Comparison of ENCODE assay signal across 19 cellular contexts in the genomic region with DNA sequence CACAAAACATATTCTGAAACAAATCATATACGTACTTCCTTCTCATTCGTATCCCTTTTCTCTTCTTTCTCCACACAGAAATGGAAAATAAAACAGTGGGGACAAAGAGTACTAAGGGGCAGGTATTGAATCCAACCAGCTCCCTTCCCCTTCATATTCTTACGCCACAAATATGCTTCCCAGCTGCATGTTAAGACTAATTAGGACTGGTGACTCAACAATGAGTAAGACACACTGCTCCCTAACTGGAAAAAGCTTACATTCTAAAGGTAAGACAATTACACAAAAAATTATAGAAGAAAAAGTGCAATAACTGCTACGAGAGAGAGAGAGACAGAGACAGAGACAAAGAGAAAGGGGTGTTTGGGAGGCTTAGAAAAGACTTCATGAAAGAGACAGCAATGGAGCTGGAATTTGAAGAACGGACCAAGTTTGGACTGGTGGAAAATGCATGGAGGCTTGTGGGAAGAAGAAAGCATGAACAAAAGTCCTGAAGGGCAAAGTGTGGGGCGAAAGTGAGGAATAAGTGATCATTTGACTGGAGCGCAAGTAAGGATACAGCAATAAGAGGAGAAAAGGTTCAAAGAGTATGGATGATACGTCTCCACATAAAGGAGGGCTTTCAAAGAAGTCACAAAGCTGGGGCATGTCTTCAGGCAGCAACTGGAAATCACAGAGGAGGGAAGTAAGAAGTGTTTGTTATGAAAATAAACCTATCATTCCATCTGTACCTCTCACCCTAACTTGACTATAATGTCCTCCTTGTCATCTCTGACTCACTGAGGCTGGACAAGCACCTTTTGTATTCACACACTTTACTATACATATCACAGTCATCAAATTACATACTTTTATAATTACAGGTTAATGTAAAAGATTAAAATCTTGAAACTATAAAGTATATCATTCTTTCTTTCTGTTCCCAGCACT. TPM values are rescaled to one million over a fixed set of nuclear protein-coding genes. Genes with fewer than 3 reads are reported as not detected.
DNase-seq lines count a peak whose midpoint lies in the region; ATAC-seq and TF ChIP-seq lines count a peak whose summit lies in the region.
"Had no signal": no experiment of that assay in that cellular context is flagged by ENCODE, and none has a peak within 500 bp of the region (broad histone marks: within the 10 kb centered on the region; RNA-seq: fewer than 3 reads in every experiment).

No MANE protein-coding gene starts in this region.

- H3K27me3 ChIP-seq in IMR-90 (ENCODE audit: control insufficient read depth, insufficient read depth, low read length), result no peaks in the 10 kb centered on the region
- no peaks in the 10 kb centered on the region for H3K27me3 ChIP-seq in brain microvascular endothelial cell (replicated peaks)
- H3K27me3 ChIP-seq: BLaER1 treated with 17β-estradiol and CSF1 and Interleukin-3, amounts not matched to agents 10 nM and 100 nM; heart right ventricle; testis had no signal

- 86% methylated on average over 3 of the region's 8 CpGs; no CpG with 5 or more reads in 1 of the 2 experiments for WGBS in IMR-90 (ENCODE audit: extremely low coverage in 2 of 2, insufficient read length in 1 of 2), 2 experiments

- H3K4me2 ChIP-seq in IMR-90 (ENCODE audit: low read depth, low read length), result peak overlapping the region; percentile 96
- H3K4me2 ChIP-seq: BLaER1 treated with 17β-estradiol and CSF1 and Interleukin-3, amounts not matched to agents 10 nM and 100 nM had no signal

- peak overlapping the region; percentile 25; the same call in 1 of the 2 replicates for H3K56ac ChIP-seq in IMR-90 (ENCODE audit: extremely low read depth, insufficient read depth, low read length)

- H4K5ac ChIP-seq in IMR-90 (ENCODE audit: low read depth, low read length), result peak overlapping the region; percentile 96; the same call in 1 of the 2 replicates

- peak; percentile 43 for DNase-seq in AG08396 (ENCODE audit: low spot score)
- peak; percentile 93 for DNase-seq in IMR-90
- peak; percentile 49 for DNase-seq in brain microvascular endothelial cell
- DNase-seq in iris pigment epithelial cell (ENCODE audit: low read depth), result peak; percentile 92
- DNase-seq in NCI-H146 (lab: John Stamatoyannopoulos, UW), result no peak
- DNase-seq in WTC11 (ENCODE audit: low spot score), result no peak
- DNase-seq in NCI-H2029 treated with DMSO at 0.1 percent for 48 hours (lab: John Stamatoyannopoulos, UW), result no peak
- no peak for DNase-seq in RPMI8226
- DNase-seq: activated CD4-positive, alpha-beta T cell treated with anti-CD3 and anti-CD28 coated beads for 1 hour; H7; heart right ventricle; NCI-H2227 treated with DMSO at 0.1 percent for 48 hours; posterior cingulate gyrus; SIG-M5; testis had no signal

- H3K4me1 Mint-ChIP-seq in WTC11, result peaks cover under 1% of the 10 kb centered on the region
- H3K4me1 Mint-ChIP-seq: central memory CD8-positive, alpha-beta T cell had no signal

- H3K14ac ChIP-seq in IMR-90 (replicated peaks; ENCODE audit: low read depth, low read length), result peak overlapping the region; percentile 84

- peaks cover 3% of the 10 kb centered on the region; the same call in 1 of the 2 replicates for H4K20me1 ChIP-seq in IMR-90 (ENCODE audit: insufficient read depth, low read length)

- H3K4me3 ChIP-seq in IMR-90 (ENCODE audit: insufficient read depth, low read depth, low read length), result peak overlapping the region; percentile 19; the same call in 1 of the 2 replicates
- peak overlapping the region; percentile 12 for H3K4me3 ChIP-seq in brain microvascular endothelial cell (ENCODE audit: low read depth, low read length)
- H3K4me3 ChIP-seq: BLaER1 treated with 17β-estradiol and CSF1 and Interleukin-3, amounts not matched to agents 10 nM and 100 nM; heart right ventricle; lung; testis had no signal

- peak overlapping the region; percentile 39 for H4K91ac ChIP-seq in IMR-90 (ENCODE audit: insufficient read depth, low read depth, low read length)

- peak overlapping the region; percentile 86; the same call in 1 of the 2 replicates for H3K23ac ChIP-seq in IMR-90 (ENCODE audit: low read depth, low read length)

- in situ Hi-C loops in IMR-90 (cut with MboI; ENCODE audit: low sequenced_read_pairs), result loop anchor here (10.0 kb wide), 1 partner anchor 377 kb away; no protein-coding TSS in a partner anchor
- in situ Hi-C loops in brain microvascular endothelial cell (cut with HindIII; ENCODE audit: low pct_ligation_motif_present, low sequenced_read_pairs), result no loop called here

- H3K9me3 Mint-ChIP-seq in WTC11, result peaks cover 15% of the 10 kb centered on the region
- H3K9me3 Mint-ChIP-seq: activated T-helper 1 cell treated with anti-CD3 and anti-CD28 coated beads, Interleukin-12 subunit alpha, Interleukin-12 subunit beta, Interleukin-2, Interleukin-4 antibody, amounts not matched to agents 30 ng/mL and 10 ng/mL and 1 ng/mL, durations not matched to agents 14 hours and 24 hours and 36 hours; central memory CD8-positive, alpha-beta T cell had no signal

- dilution Hi-C loops in IMR-90 (cut with HindIII; ENCODE audit: low sequenced_read_pairs, unreplicated experiment), result no loop called here

- no peak for TF ChIP-seq RAD21 in IMR-90 (IDR thresholded peaks at IDR 0.05; ENCODE audit: low read length)

- H3K79me1 ChIP-seq in IMR-90 (ENCODE audit: low read depth in 1 of 2, low read length in 2 of 2), result peaks cover 14 to 39% of the 10 kb centered on the region in 2 experiments

- H3K4ac ChIP-seq in IMR-90 (ENCODE audit: low read depth, low read length), result peak overlapping the region; percentile 72

- H3K27me3 Mint-ChIP-seq in WTC11 (ENCODE audit: low read depth), result no peaks in the 10 kb centered on the region
- H3K27me3 Mint-ChIP-seq: central memory CD8-positive, alpha-beta T cell had no signal

- H3K27ac ChIP-seq in IMR-90 (ENCODE audit: insufficient read depth, low read length) (peak overlapping the region; percentile 59), brain microvascular endothelial cell (peak overlapping the region; percentile 66)
- H3K27ac ChIP-seq: BLaER1 treated with 17β-estradiol and CSF1 and Interleukin-3, amounts not matched to agents 10 nM and 100 nM; heart right ventricle; testis had no signal

- TF ChIP-seq CTCF in IMR-90 (conservative IDR thresholded peaks at IDR 0.05; ENCODE audit: low read depth, low read length), result no peak
- TF ChIP-seq CTCF in brain microvascular endothelial cell (IDR thresholded peaks at IDR 0.05; ENCODE audit: low read depth, low read length, missing control alignments), result no peak
- TF ChIP-seq CTCF in WTC11 (IDR thresholded peaks at IDR 0.05), result no peak

- CTCF ChIA-PET in IMR-90 (lab: Yijun Ruan, JAX) (interaction anchor here (1.5 to 5.8 kb wide), 2 partner anchors 10 to 271 kb away, joined by 6 to 37 read pairs; no protein-coding TSS in a partner anchor), WTC11 (lab: Charles Lee) (interaction anchor here (2.0 kb wide), 1 partner anchor 11 kb away, joined by 13 read pairs; no protein-coding TSS in a partner anchor)

- H4K8ac ChIP-seq in IMR-90 (ENCODE audit: low read depth in 2 of 2, low read length in 2 of 2), result peak overlapping the region; percentile 21 to 80

- intact Hi-C loops in IMR-90 (cut with micrococcal nuclease), result no loop called here

- TF ChIP-seq POLR2A in IMR-90 (IDR thresholded peaks at IDR 0.05; ENCODE audit: low read depth, low read length), result no peak

- H2AK9ac ChIP-seq in IMR-90 (replicated peaks; ENCODE audit: low read depth, low read length, poor library complexity), result no peak overlapping the region

- H2AK5ac ChIP-seq in IMR-90 (ENCODE audit: low read depth, low read length), result peak overlapping the region; percentile 69

- peaks cover 38% of the 10 kb centered on the region for H3K36me3 Mint-ChIP-seq in WTC11

- no peaks in the 10 kb centered on the region for H3K9me1 ChIP-seq in IMR-90 (ENCODE audit: insufficient read depth, low read length)

- no peak overlapping the region for H2AFZ ChIP-seq in IMR-90 (replicated peaks; ENCODE audit: low read length, poor library complexity)

- H2BK120ac ChIP-seq in IMR-90 (ENCODE audit: low read depth, low read length), result peak overlapping the region; percentile 78

- H2BK5ac ChIP-seq in IMR-90 (ENCODE audit: low read depth, low read length, poor library complexity, severe bottlenecking), result peak overlapping the region; percentile 99

- no peak overlapping the region for H3K27ac Mint-ChIP-seq in WTC11
- H3K27ac Mint-ChIP-seq: activated T-helper 1 cell treated with anti-CD3 and anti-CD28 coated beads, Interleukin-12 subunit alpha, Interleukin-12 subunit beta, Interleukin-2, Interleukin-4 antibody, amounts not matched to agents 30 ng/mL and 10 ng/mL and 1 ng/mL, durations not matched to agents 14 hours and 24 hours and 36 hours had no signal

- H2BK20ac ChIP-seq in IMR-90 (ENCODE audit: low read depth, low read length), result peak overlapping the region; percentile 89

- BruUV-seq in IMR-90 (replicated peaks; lab: Mats Ljungman, UMichigan), result no TSS peak

- peaks cover 10% of the 10 kb centered on the region for H3K4me1 ChIP-seq in IMR-90 (ENCODE audit: control insufficient read depth, insufficient read depth, low read length)
- H3K4me1 ChIP-seq: BLaER1 treated with 17β-estradiol and CSF1 and Interleukin-3, amounts not matched to agents 10 nM and 100 nM; testis had no signal

- peak overlapping the region; percentile 98; the same call in 1 of the 2 replicates for H3K18ac ChIP-seq in IMR-90 (ENCODE audit: low read depth, low read length)

- H2BK15ac ChIP-seq in IMR-90 (ENCODE audit: low read depth, low read length), result peak overlapping the region; percentile 35; the same call in 2 of the 3 replicates

- ATAC-seq in IMR-90 (ENCODE audit: low read depth) (peak; percentile 68), WTC11 (no peak)
- ATAC-seq: heart right ventricle had no signal

- H3K9me3 ChIP-seq in IMR-90 (ENCODE audit: control insufficient read depth, insufficient read depth, low read length), result no peaks in the 10 kb centered on the region
- H3K9me3 ChIP-seq: heart right ventricle, testis had no signal

- H3K9ac ChIP-seq in IMR-90 (ENCODE audit: low read depth, low read length), result no peak overlapping the region
- H3K9ac ChIP-seq: BLaER1 treated with 17β-estradiol and CSF1 and Interleukin-3, amounts not matched to agents 10 nM and 100 nM had no signal

- POLR2A ChIA-PET in IMR-90 (lab: Charles Lee; ENCODE audit: unreplicated experiment), result no interaction called here
- POLR2A ChIA-PET in WTC11 (lab: Charles Lee), result no interaction called here

- H3K4me3 Mint-ChIP-seq in WTC11, result no peak overlapping the region
- H3K4me3 Mint-ChIP-seq: activated T-helper 1 cell treated with anti-CD3 and anti-CD28 coated beads, Interleukin-12 subunit alpha, Interleukin-12 subunit beta, Interleukin-2, Interleukin-4 antibody, amounts not matched to agents 30 ng/mL and 10 ng/mL and 1 ng/mL, durations not matched to agents 14 hours and 24 hours and 36 hours; central memory CD8-positive, alpha-beta T cell had no signal

- peaks cover 14% of the 10 kb centered on the region for H3K36me3 ChIP-seq in IMR-90 (ENCODE audit: control insufficient read depth, insufficient read depth, low read length)
- peaks cover 13% of the 10 kb centered on the region for H3K36me3 ChIP-seq in brain microvascular endothelial cell (replicated peaks)

TF ChIP-seq in WTC11, 78 proteins besides CTCF, POLR2A, EP300 and RAD21 (continues in another document):
- TF ChIP-seq JAZF1 (CRISPR knock-in tag; IDR thresholded peaks at IDR 0.05), result no peak

RNA-seq across cellular contexts. Expression of a gene that starts 49.2 kb away (rescaled TPM):
- total RNA-seq in IMR-90 (2012; rRNA removed) (106 TPM in 2 replicates), WTC11 (2021) (46.1 to 54.2 TPM (median 48.5 TPM) in 3 replicates)
- polyA plus RNA-seq in IMR-90 (2012; rRNA removed), result 35.0 and 42.4 TPM in 2 replicates
- polyA plus RNA-seq in IMR-90 (2012; cell fraction: cytosol; rRNA removed), result 12.1 and 16.0 TPM in 2 replicates
- 16.5 and 76.9 TPM in 2 replicates for polyA plus RNA-seq in IMR-90 (2012; cell fraction: nucleus; rRNA removed; ENCODE audit: low replicate concordance)

Comparison
In these comparisons a context has a peak if more than half of its experiments do, and no peak if none do; other contexts are left out.
1. DNase-seq: peak in AG08396 (single experiment), IMR-90 (single experiment), brain microvascular endothelial cell (single experiment) and iris pigment epithelial cell (single experiment); none in NCI-H146 (single experiment), WTC11 (single experiment), NCI-H2029 treated with DMSO at 0.1 percent for 48 hours (single experiment) and RPMI8226 (single experiment).